ENCODE assay signal across 16 cellular contexts in genomic region chr2:197539734-197540133, GRCh38. TPM values are rescaled to one million over a fixed set of nuclear protein-coding genes. Genes with fewer than 3 reads are reported as not detected.
DNase-seq lines count a peak whose midpoint lies in the region; ATAC-seq lines count a peak whose summit lies in the region.
"Had no signal": no experiment of that assay in that cellular context is flagged by ENCODE, and none has a peak within 500 bp of the region (broad histone marks: within the 10 kb centered on the region; RNA-seq: fewer than 3 reads in every experiment).

No MANE protein-coding gene starts in this region.

- H3K4me1 Mint-ChIP-seq in activated CD4-positive, alpha-beta memory T cell treated with anti-CD3 and anti-CD28 coated beads for 36 hours (ENCODE audit: low read depth), result peaks cover 24% of the 10 kb centered on the region
- peaks cover 20% of the 10 kb centered on the region for H3K4me1 Mint-ChIP-seq in activated CD4-positive, alpha-beta memory T cell treated with anti-CD3 and anti-CD28 coated beads, Interleukin-2, amount 10 ng/mL, durations not matched to agents 7 days and 5 days
- peaks cover 30% of the 10 kb centered on the region for H3K4me1 Mint-ChIP-seq in activated naive CD8-positive, alpha-beta T cell (ENCODE audit: low read depth)
- peaks cover 18% of the 10 kb centered on the region for H3K4me1 Mint-ChIP-seq in activated naive CD8-positive, alpha-beta T cell treated with anti-CD3 and anti-CD28 coated beads for 36 hours
- peaks cover 15% of the 10 kb centered on the region for H3K4me1 Mint-ChIP-seq in activated T-helper 2 cell treated with anti-CD3 and anti-CD28 coated beads, Interferon-gamma antibody, Interleukin-2, Interleukin-4, amounts not matched to agents 10 μg/mL and 5 μg/mL and 100 μg/mL, durations not matched to agents 14 hours and 24 hours and 36 hours (ENCODE audit: low read depth)
- H3K4me1 Mint-ChIP-seq in stimulated activated effector memory CD8-positive, alpha-beta T cell treated with anti-CD3 and anti-CD28 coated beads, Interleukin-12 subunit alpha, Interleukin-12 subunit beta, amount 100 ng/mL, for 72 hours, result peaks cover 20% of the 10 kb centered on the region

- peak overlapping the region; percentile 3 for H3K27ac Mint-ChIP-seq in activated CD4-positive, alpha-beta memory T cell treated with anti-CD3 and anti-CD28 coated beads for 36 hours
- H3K27ac Mint-ChIP-seq in activated CD4-positive, alpha-beta memory T cell treated with anti-CD3 and anti-CD28 coated beads, Interleukin-2, amount 10 ng/mL, durations not matched to agents 7 days and 5 days, result no peak overlapping the region
- H3K27ac Mint-ChIP-seq in activated naive CD8-positive, alpha-beta T cell, result peak overlapping the region; percentile 72
- H3K27ac Mint-ChIP-seq in activated naive CD8-positive, alpha-beta T cell treated with anti-CD3 and anti-CD28 coated beads for 36 hours, result no peak overlapping the region
- H3K27ac Mint-ChIP-seq in activated T-helper 2 cell treated with anti-CD3 and anti-CD28 coated beads, Interferon-gamma antibody, Interleukin-2, Interleukin-4, amounts not matched to agents 10 μg/mL and 5 μg/mL and 100 μg/mL, durations not matched to agents 14 hours and 24 hours and 36 hours, result peak overlapping the region; percentile 31
- peak overlapping the region; percentile 77 for H3K27ac Mint-ChIP-seq in stimulated activated effector memory CD8-positive, alpha-beta T cell treated with anti-CD3 and anti-CD28 coated beads, Interleukin-12 subunit alpha, Interleukin-12 subunit beta, amount 100 ng/mL, for 72 hours
- H3K27ac Mint-ChIP-seq: GM23338 had no signal

- peak; percentile 48 for ATAC-seq in stimulated activated effector memory CD8-positive, alpha-beta T cell treated with anti-CD3 and anti-CD28 coated beads, Interleukin-12 subunit alpha, Interleukin-12 subunit beta, amount 100 ng/mL, for 72 hours
- no peak for ATAC-seq in HG03196 (IDR thresholded peaks at IDR 0.05; ENCODE audit: unreplicated experiment)
- ATAC-seq: GM23338 had no signal

- CTCF ChIA-PET in activated CD4-positive, alpha-beta memory T cell treated with anti-CD3 and anti-CD28 coated beads for 36 hours (lab: Charles Lee), result no interaction called here
- CTCF ChIA-PET in activated CD4-positive, alpha-beta memory T cell treated with anti-CD3 and anti-CD28 coated beads, Interleukin-2, amount 10 ng/mL, durations not matched to agents 7 days and 5 days (lab: Charles Lee), result interaction anchor here (1.3 kb wide), 1 partner anchor 9 kb away, joined by 4 read pairs; no protein-coding TSS in a partner anchor

- no peaks in the 10 kb centered on the region for H3K27me3 Mint-ChIP-seq in activated CD4-positive, alpha-beta memory T cell treated with anti-CD3 and anti-CD28 coated beads for 36 hours
- no peaks in the 10 kb centered on the region for H3K27me3 Mint-ChIP-seq in activated CD4-positive, alpha-beta memory T cell treated with anti-CD3 and anti-CD28 coated beads, Interleukin-2, amount 10 ng/mL, durations not matched to agents 7 days and 5 days
- H3K27me3 Mint-ChIP-seq in activated naive CD8-positive, alpha-beta T cell, result no peaks in the 10 kb centered on the region
- no peaks in the 10 kb centered on the region for H3K27me3 Mint-ChIP-seq in activated naive CD8-positive, alpha-beta T cell treated with anti-CD3 and anti-CD28 coated beads for 36 hours
- H3K27me3 Mint-ChIP-seq in activated T-helper 2 cell treated with anti-CD3 and anti-CD28 coated beads, Interferon-gamma antibody, Interleukin-2, Interleukin-4, amounts not matched to agents 10 μg/mL and 5 μg/mL and 100 μg/mL, durations not matched to agents 14 hours and 24 hours and 36 hours (ENCODE audit: low read depth), result no peaks in the 10 kb centered on the region

- no peaks in the 10 kb centered on the region for H3K9me3 Mint-ChIP-seq in activated CD4-positive, alpha-beta memory T cell treated with anti-CD3 and anti-CD28 coated beads for 36 hours
- no peaks in the 10 kb centered on the region for H3K9me3 Mint-ChIP-seq in activated CD4-positive, alpha-beta memory T cell treated with anti-CD3 and anti-CD28 coated beads, Interleukin-2, amount 10 ng/mL, durations not matched to agents 7 days and 5 days
- H3K9me3 Mint-ChIP-seq in activated naive CD8-positive, alpha-beta T cell (ENCODE audit: low read depth), result no peaks in the 10 kb centered on the region
- no peaks in the 10 kb centered on the region for H3K9me3 Mint-ChIP-seq in activated naive CD8-positive, alpha-beta T cell treated with anti-CD3 and anti-CD28 coated beads for 36 hours
- H3K9me3 Mint-ChIP-seq in activated T-helper 2 cell treated with anti-CD3 and anti-CD28 coated beads, Interferon-gamma antibody, Interleukin-2, Interleukin-4, amounts not matched to agents 10 μg/mL and 5 μg/mL and 100 μg/mL, durations not matched to agents 14 hours and 24 hours and 36 hours, result no peaks in the 10 kb centered on the region
- no peaks in the 10 kb centered on the region for H3K9me3 Mint-ChIP-seq in stimulated activated effector memory CD8-positive, alpha-beta T cell treated with anti-CD3 and anti-CD28 coated beads, Interleukin-12 subunit alpha, Interleukin-12 subunit beta, amount 100 ng/mL, for 72 hours
- H3K9me3 Mint-ChIP-seq: GM23338 had no signal

- H3K36me3 Mint-ChIP-seq in activated CD4-positive, alpha-beta memory T cell treated with anti-CD3 and anti-CD28 coated beads for 36 hours, result peaks cover 43% of the 10 kb centered on the region
- H3K36me3 Mint-ChIP-seq in activated CD4-positive, alpha-beta memory T cell treated with anti-CD3 and anti-CD28 coated beads, Interleukin-2, amount 10 ng/mL, durations not matched to agents 7 days and 5 days (ENCODE audit: low read depth), result peaks cover 68% of the 10 kb centered on the region
- peaks cover 5% of the 10 kb centered on the region for H3K36me3 Mint-ChIP-seq in activated naive CD8-positive, alpha-beta T cell
- H3K36me3 Mint-ChIP-seq in activated naive CD8-positive, alpha-beta T cell treated with anti-CD3 and anti-CD28 coated beads for 36 hours, result peaks cover 40% of the 10 kb centered on the region
- H3K36me3 Mint-ChIP-seq in activated T-helper 2 cell treated with anti-CD3 and anti-CD28 coated beads, Interferon-gamma antibody, Interleukin-2, Interleukin-4, amounts not matched to agents 10 μg/mL and 5 μg/mL and 100 μg/mL, durations not matched to agents 14 hours and 24 hours and 36 hours (ENCODE audit: low read depth), result peaks cover 77% of the 10 kb centered on the region
- H3K36me3 Mint-ChIP-seq in stimulated activated effector memory CD8-positive, alpha-beta T cell treated with anti-CD3 and anti-CD28 coated beads, Interleukin-12 subunit alpha, Interleukin-12 subunit beta, amount 100 ng/mL, for 72 hours, result peaks cover 99% of the 10 kb centered on the region

- intact Hi-C loops in activated CD4-positive, alpha-beta memory T cell treated with anti-CD3 and anti-CD28 coated beads for 36 hours (cut with micrococcal nuclease), result no loop called here
- intact Hi-C loops in activated T-helper 2 cell treated with anti-CD3 and anti-CD28 coated beads, Interferon-gamma antibody, Interleukin-2, Interleukin-4, amounts not matched to agents 10 μg/mL and 5 μg/mL and 100 μg/mL, durations not matched to agents 14 hours and 24 hours and 36 hours (cut with micrococcal nuclease), result no loop called here

- H3K4me3 Mint-ChIP-seq in activated CD4-positive, alpha-beta memory T cell treated with anti-CD3 and anti-CD28 coated beads for 36 hours, result no peak overlapping the region
- no peak overlapping the region for H3K4me3 Mint-ChIP-seq in activated CD4-positive, alpha-beta memory T cell treated with anti-CD3 and anti-CD28 coated beads, Interleukin-2, amount 10 ng/mL, durations not matched to agents 7 days and 5 days
- no peak overlapping the region for H3K4me3 Mint-ChIP-seq in activated naive CD8-positive, alpha-beta T cell
- H3K4me3 Mint-ChIP-seq in activated naive CD8-positive, alpha-beta T cell treated with anti-CD3 and anti-CD28 coated beads for 36 hours, result no peak overlapping the region
- H3K4me3 Mint-ChIP-seq in activated T-helper 2 cell treated with anti-CD3 and anti-CD28 coated beads, Interferon-gamma antibody, Interleukin-2, Interleukin-4, amounts not matched to agents 10 μg/mL and 5 μg/mL and 100 μg/mL, durations not matched to agents 14 hours and 24 hours and 36 hours (ENCODE audit: low read depth), result no peak overlapping the region
- H3K4me3 Mint-ChIP-seq in stimulated activated effector memory CD8-positive, alpha-beta T cell treated with anti-CD3 and anti-CD28 coated beads, Interleukin-12 subunit alpha, Interleukin-12 subunit beta, amount 100 ng/mL, for 72 hours, result no peak overlapping the region
- H3K4me3 Mint-ChIP-seq: GM23338 had no signal

- POLR2A ChIA-PET in activated CD4-positive, alpha-beta memory T cell treated with anti-CD3 and anti-CD28 coated beads for 36 hours (lab: Charles Lee), result interaction anchor here (1.0 kb wide), 1 partner anchor 23 kb away, joined by 3 read pairs; no protein-coding TSS in a partner anchor
- POLR2A ChIA-PET in activated CD4-positive, alpha-beta memory T cell treated with anti-CD3 and anti-CD28 coated beads, Interleukin-2, amount 10 ng/mL, durations not matched to agents 7 days and 5 days (lab: Charles Lee), result interaction anchor here (0.9 to 2.0 kb wide), 3 partner anchors 23 to 87 kb away, joined by 3 to 8 read pairs (median 3); partner anchors contain the start of genes COQ10B, HSPD1 and HSPE1

- no peak for DNase-seq in activated CD4-positive, alpha-beta memory T cell treated with anti-CD3 and anti-CD28 coated beads for 36 hours
- no peak for DNase-seq in activated CD4-positive, alpha-beta memory T cell treated with anti-CD3 and anti-CD28 coated beads, Interleukin-2, amount 10 ng/mL, durations not matched to agents 7 days and 5 days
- DNase-seq in activated naive CD8-positive, alpha-beta T cell treated with anti-CD3 and anti-CD28 coated beads for 36 hours, result no peak
- no peak for DNase-seq in activated T-helper 2 cell treated with anti-CD3 and anti-CD28 coated beads, Interferon-gamma antibody, Interleukin-2, Interleukin-4, amounts not matched to agents 10 μg/mL and 5 μg/mL and 100 μg/mL, durations not matched to agents 14 hours and 24 hours and 36 hours (ENCODE audit: low spot score)
- no peak for DNase-seq in stimulated activated effector memory CD8-positive, alpha-beta T cell treated with anti-CD3 and anti-CD28 coated beads, Interleukin-12 subunit alpha, Interleukin-12 subunit beta, amount 100 ng/mL, for 72 hours (ENCODE audit: low spot score in 2 of 2)
- no peak for DNase-seq in SKM-1 (lab: John Stamatoyannopoulos, UW; ENCODE audit: unreplicated experiment)
- DNase-seq: 8988T, AML-193, COR-L47, DMS153, DND-41, GDM1, H7 had no signal

RNA-seq across cellular contexts. Expression of gene MOB4, which starts 23.9 kb away (rescaled TPM):
- total RNA-seq in activated CD4-positive, alpha-beta memory T cell treated with anti-CD3 and anti-CD28 coated beads for 36 hours, result 10 to 100 TPM; 18.9 to 19.5 TPM
- 10 to 100 TPM; 23.5 to 24.8 TPM for total RNA-seq in activated CD4-positive, alpha-beta memory T cell treated with anti-CD3 and anti-CD28 coated beads, Interleukin-2, amount 10 ng/mL, durations not matched to agents 7 days and 5 days
- 10 to 100 TPM; 19.8 to 21.7 TPM for total RNA-seq in activated naive CD8-positive, alpha-beta T cell treated with anti-CD3 and anti-CD28 coated beads for 36 hours
- total RNA-seq in activated T-helper 2 cell treated with anti-CD3 and anti-CD28 coated beads, Interferon-gamma antibody, Interleukin-2, Interleukin-4, amounts not matched to agents 10 μg/mL and 5 μg/mL and 100 μg/mL, durations not matched to agents 14 hours and 24 hours and 36 hours, result 18.1 and 19.5 TPM in 2 replicates

RNA-seq across cellular contexts. Expression of gene HSPE1, which starts 39.6 kb away (rescaled TPM):
- 100 to 1,000 TPM; 282 to 283 TPM for total RNA-seq in activated CD4-positive, alpha-beta memory T cell treated with anti-CD3 and anti-CD28 coated beads for 36 hours
- total RNA-seq in activated CD4-positive, alpha-beta memory T cell treated with anti-CD3 and anti-CD28 coated beads, Interleukin-2, amount 10 ng/mL, durations not matched to agents 7 days and 5 days, result 10 to 100 TPM; 85.9 to 92.6 TPM
- 100 to 1,000 TPM; 485 to 487 TPM for total RNA-seq in activated naive CD8-positive, alpha-beta T cell treated with anti-CD3 and anti-CD28 coated beads for 36 hours
- 301 and 309 TPM in 2 replicates for total RNA-seq in activated T-helper 2 cell treated with anti-CD3 and anti-CD28 coated beads, Interferon-gamma antibody, Interleukin-2, Interleukin-4, amounts not matched to agents 10 μg/mL and 5 μg/mL and 100 μg/mL, durations not matched to agents 14 hours and 24 hours and 36 hours

RNA-seq across cellular contexts. Expression of gene HSPD1, which starts 40.1 kb away (rescaled TPM):
- total RNA-seq in activated CD4-positive, alpha-beta memory T cell treated with anti-CD3 and anti-CD28 coated beads for 36 hours, result 100 to 1,000 TPM; 839 to 853 TPM
- total RNA-seq in activated CD4-positive, alpha-beta memory T cell treated with anti-CD3 and anti-CD28 coated beads, Interleukin-2, amount 10 ng/mL, durations not matched to agents 7 days and 5 days, result 100 to 1,000 TPM; 227 to 229 TPM
- total RNA-seq in activated naive CD8-positive, alpha-beta T cell treated with anti-CD3 and anti-CD28 coated beads for 36 hours, result 1,000 to 10,000 TPM; 1,356 to 1,376 TPM
- 749 and 761 TPM in 2 replicates for total RNA-seq in activated T-helper 2 cell treated with anti-CD3 and anti-CD28 coated beads, Interferon-gamma antibody, Interleukin-2, Interleukin-4, amounts not matched to agents 10 μg/mL and 5 μg/mL and 100 μg/mL, durations not matched to agents 14 hours and 24 hours and 36 hours

Comparison
In these comparisons a context has a peak if more than half of its experiments do, and no peak if none do; other contexts are left out.
1. H3K27ac Mint-ChIP-seq: peak in activated CD4-positive, alpha-beta memory T cell treated with anti-CD3 and anti-CD28 coated beads for 36 hours (single experiment), activated naive CD8-positive, alpha-beta T cell (single experiment), activated T-helper 2 cell treated with anti-CD3 and anti-CD28 coated beads, Interferon-gamma antibody, Interleukin-2, Interleukin-4, amounts not matched to agents 10 μg/mL and 5 μg/mL and 100 μg/mL, durations not matched to agents 14 hours and 24 hours and 36 hours (single experiment) and stimulated activated effector memory CD8-positive, alpha-beta T cell treated with anti-CD3 and anti-CD28 coated beads, Interleukin-12 subunit alpha, Interleukin-12 subunit beta, amount 100 ng/mL, for 72 hours (single experiment); none in activated CD4-positive, alpha-beta memory T cell treated with anti-CD3 and anti-CD28 coated beads, Interleukin-2, amount 10 ng/mL, durations not matched to agents 7 days and 5 days (single experiment) and activated naive CD8-positive, alpha-beta T cell treated with anti-CD3 and anti-CD28 coated beads for 36 hours (single experiment).